Comparison of ENCODE assay signal across 8 cellular contexts in the genomic region with DNA sequence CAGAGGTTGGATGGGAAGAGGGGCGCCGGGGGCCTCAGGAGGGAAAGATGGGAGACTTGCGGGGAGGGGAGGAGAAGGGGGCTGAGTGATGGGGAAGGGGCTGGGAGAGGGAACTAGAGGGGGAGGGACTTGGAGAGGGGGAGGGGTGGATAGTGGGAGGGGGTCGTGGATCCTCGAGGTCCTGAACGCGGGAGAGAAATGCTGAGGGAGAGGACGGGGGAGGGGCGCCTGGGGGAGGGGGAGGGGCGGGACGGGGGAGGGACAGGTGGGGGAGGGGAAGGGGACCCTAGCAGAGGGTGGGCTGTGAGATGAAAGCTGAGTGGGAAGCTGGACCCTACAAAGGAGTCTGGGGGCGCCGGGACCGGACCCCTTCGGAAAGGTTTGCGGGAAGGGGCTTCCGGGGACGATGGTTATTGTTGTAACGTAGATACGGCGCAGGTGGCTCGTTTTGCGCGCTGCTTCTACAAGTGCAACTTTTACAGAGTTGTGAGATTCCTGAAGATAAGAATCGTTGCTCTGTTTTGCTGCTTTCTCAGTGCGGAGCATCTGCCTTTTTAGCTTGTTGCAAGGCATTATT. TPM values are rescaled to one million over a fixed set of nuclear protein-coding genes. Genes with fewer than 3 reads are reported as not detected.
A peak's percentile ranks its signal among the peaks of the same experiment; 100 is the strongest.
DNase-seq lines count a peak whose midpoint lies in the region; ATAC-seq and TF ChIP-seq lines count a peak whose summit lies in the region.

No MANE protein-coding gene starts in this region.

- no peaks in the 10 kb centered on the region for H3K9me3 Mint-ChIP-seq in CD4-positive, alpha-beta memory T cell

- TF ChIP-seq CTCF in MM.1S (IDR thresholded peaks at IDR 0.05; ENCODE audit: low read length) (no peak), adrenal gland (IDR thresholded peaks at IDR 0.05) (no peak), left lung (IDR thresholded peaks at IDR 0.05) (no peak)

- H3K27ac ChIP-seq in CD4-positive, alpha-beta memory T cell (ENCODE audit: low read depth, low read length) = peak overlapping the region; percentile 73
- H3K27ac ChIP-seq in MM.1S (ENCODE audit: low read length) (no peak overlapping the region), adrenal gland (peak overlapping the region in 3 of 5 donors; percentile 35 to 89 (median 85)), left lung (peak overlapping the region; percentile 91 to 95), substantia nigra (ENCODE audit: low read depth, low read length, poor library complexity, severe bottlenecking) (peak overlapping the region; percentile 89)

- H4K20me1 ChIP-seq in MM.1S (ENCODE audit: insufficient read depth, low read length) = no peaks in the 10 kb centered on the region

- peaks cover 24 to 46% (median 33%) of the 10 kb centered on the region in 4 donors for H3K4me1 Mint-ChIP-seq in CD4-positive, alpha-beta memory T cell

- peak overlapping the region; percentile 43; the same call in 1 of the 2 replicates for H3K4me2 ChIP-seq in MM.1S (ENCODE audit: low read depth, low read length)

- POLR2A ChIA-PET in CD4-positive, alpha-beta memory T cell (lab: Charles Lee; ENCODE audit: partially characterized antibody) = interaction anchor here (1.0 to 3.9 kb wide), 4 partner anchors 17 to 542 kb away, joined by 3 to 64 read pairs (median 4); a partner anchor contains a TSS

- H3K27ac Mint-ChIP-seq in CD4-positive, alpha-beta memory T cell = peak overlapping the region; percentile 80 to 98 (median 96)

- peak overlapping the region; percentile 25 to 96 for H3K4me3 ChIP-seq in CD4-positive, alpha-beta memory T cell (ENCODE audit: low read length in 2 of 2)
- H3K4me3 ChIP-seq in MM.1S (ENCODE audit: low read length) (peak overlapping the region; percentile 68), adrenal gland (peak overlapping the region in 3 of 4 donors; percentile 6 to 51 (median 26)), left lung (peak overlapping the region; percentile 51 to 58)

- H3K36me3 Mint-ChIP-seq in CD4-positive, alpha-beta memory T cell = peaks cover 0 to 4% of the 10 kb centered on the region in 2 donors

- H2AFZ ChIP-seq in MM.1S (ENCODE audit: low read length) = peak overlapping the region; percentile 71; the same call in 1 of the 2 replicates

- no peaks in the 10 kb centered on the region for H3K9me3 ChIP-seq in CD4-positive, alpha-beta memory T cell (ENCODE audit: control insufficient read depth in 1 of 2, low read length in 2 of 2)
- H3K9me3 ChIP-seq in MM.1S (replicated peaks; ENCODE audit: insufficient read depth, low read length) = no peaks in the 10 kb centered on the region
- H3K9me3 ChIP-seq in adrenal gland (replicated peaks in 1 of 3) = no peaks in the 10 kb centered on the region
- no peaks in the 10 kb centered on the region for H3K9me3 ChIP-seq in left lung

- no peak for TF ChIP-seq POLR2A in adrenal gland (IDR thresholded peaks at IDR 0.05)

- WGBS in adrenal gland, 4 donors = 1 to 5% (median 1%) methylated on average over 15 to 24 of the region's 26 CpGs

- peak overlapping the region; percentile 82 to 98 (median 94) for H3K4me3 Mint-ChIP-seq in CD4-positive, alpha-beta memory T cell

- H3F3A ChIP-seq in MM.1S (ENCODE audit: insufficient read depth, low read length) = peaks cover 13% of the 10 kb centered on the region

- H3K27me3 ChIP-seq in CD4-positive, alpha-beta memory T cell (ENCODE audit: insufficient read depth, low read length) = no peaks in the 10 kb centered on the region
- no peaks in the 10 kb centered on the region for H3K27me3 ChIP-seq in MM.1S (replicated peaks; ENCODE audit: insufficient read depth, low read length)
- H3K27me3 ChIP-seq in adrenal gland = no peaks in the 10 kb centered on the region
- no peaks in the 10 kb centered on the region for H3K27me3 ChIP-seq in left lung

- peaks cover 27% of the 10 kb centered on the region for H3K79me2 ChIP-seq in MM.1S (ENCODE audit: low read length)

- DNase-seq in CD4-positive, alpha-beta memory T cell = peak; percentile 37 to 67 (median 46)
- DNase-seq in MM.1S = no peak
- peak in 3 of 7 donors; percentile 43 to 48 (median 46) for DNase-seq in adrenal gland
- no peak for DNase-seq in left lung
- peak in 2 of 49 donors; percentile 10 to 13 for DNase-seq in substantia nigra (lab: John Stamatoyannopoulos, UW)
- no peak for DNase-seq in DMS79 (lab: John Stamatoyannopoulos, UW)

- H3K4me1 ChIP-seq in CD4-positive, alpha-beta memory T cell (ENCODE audit: insufficient read depth, low read length) = peaks cover 22% of the 10 kb centered on the region
- H3K4me1 ChIP-seq in MM.1S (ENCODE audit: low read length) (peaks cover 16% of the 10 kb centered on the region), adrenal gland (replicated peaks in 1 of 2) (peaks cover 7 to 14% of the 10 kb centered on the region in 2 donors), left lung (peaks cover 6 to 63% of the 10 kb centered on the region in 2 donors)

- CTCF ChIA-PET in CD4-positive, alpha-beta memory T cell (lab: Charles Lee; ENCODE audit: partially characterized antibody) = interaction anchor here (1.3 kb wide), 2 partner anchors 19 to 75 kb away, joined by 3 read pairs; no protein-coding TSS in a partner anchor

- intact Hi-C loops in CD4-positive, alpha-beta memory T cell (cut with micrococcal nuclease) = loop anchor here (1.0 to 2.0 kb wide), 5 partner anchors 20 to 1099 kb away; a partner anchor contains a TSS
- intact Hi-C loops in adrenal gland (cut with DNase I) (no loop called here), left lung (cut with DNase I) (no loop called here)

- no peaks in the 10 kb centered on the region for H3K36me3 ChIP-seq in CD4-positive, alpha-beta memory T cell (ENCODE audit: insufficient read depth, low read length)
- no peaks in the 10 kb centered on the region for H3K36me3 ChIP-seq in MM.1S (replicated peaks; ENCODE audit: insufficient read depth, low read length)
- no peaks in the 10 kb centered on the region for H3K36me3 ChIP-seq in adrenal gland (replicated peaks in 1 of 2)
- peaks cover 0 to 2% of the 10 kb centered on the region in 2 donors for H3K36me3 ChIP-seq in left lung

- H3K27me3 Mint-ChIP-seq in CD4-positive, alpha-beta memory T cell = no peaks in the 10 kb centered on the region

- no peak for ATAC-seq in left lung
- no peak for ATAC-seq in GM21576 (IDR thresholded peaks at IDR 0.05; ENCODE audit: unreplicated experiment)
- ATAC-seq in GM18519 (IDR thresholded peaks at IDR 0.05; ENCODE audit: low FRiP score, unreplicated experiment) = no peak

- H3K9me2 ChIP-seq in MM.1S (replicated peaks; ENCODE audit: insufficient read depth, low read length) = no peaks in the 10 kb centered on the region

- H3K9ac ChIP-seq in MM.1S (ENCODE audit: low read length) = peak overlapping the region; percentile 65

RNA-seq across cellular contexts. Expression of a gene that starts 0.4 kb away (rescaled TPM):
- 10 to 100 TPM; 33.2 to 42.8 TPM for total RNA-seq in CD4-positive, alpha-beta memory T cell
- polyA plus RNA-seq in CD4-positive, alpha-beta memory T cell = 10 to 100 TPM in 1 of 2 donors, 1 to 10 TPM in 1; 6.2 to 20.8 TPM
- 10 to 100 TPM; 19.5 to 66.3 (median 35.8) TPM for total RNA-seq in adrenal gland
- 10 to 100 TPM in 2 of 3 donors, 1 to 10 TPM in 1; 7.2 to 63.9 (median 39.4) TPM for polyA plus RNA-seq in adrenal gland
- 10 to 100 TPM; 35.4 to 36.8 TPM for total RNA-seq in left lung

RNA-seq across cellular contexts. Expression of a gene that starts 20.4 kb away (rescaled TPM):
- total RNA-seq in CD4-positive, alpha-beta memory T cell = 10 to 100 TPM; 29.6 to 34.1 TPM
- polyA plus RNA-seq in CD4-positive, alpha-beta memory T cell = 1 to 10 TPM in 1 of 2 donors, under 1 TPM in 1; 0.67 to 3.1 TPM
- 10 to 100 TPM in 7 of 8 donors, 1 to 10 TPM in 1; 8.5 to 51.5 (median 27.8) TPM for total RNA-seq in adrenal gland
- 10 to 100 TPM in 2 of 3 donors, 1 to 10 TPM in 1; 4.6 to 44.7 (median 31.0) TPM for polyA plus RNA-seq in adrenal gland
- 10 to 100 TPM; 26.4 to 44.6 TPM for total RNA-seq in left lung

RNA-seq across cellular contexts. Expression of a gene that starts 34.3 kb away (rescaled TPM):
- not detected for total RNA-seq in CD4-positive, alpha-beta memory T cell
- polyA plus RNA-seq in CD4-positive, alpha-beta memory T cell = not detected
- not detected for total RNA-seq in adrenal gland
- not detected for polyA plus RNA-seq in adrenal gland
- not detected for total RNA-seq in left lung

RNA-seq across cellular contexts. Expression of a gene that starts 56.1 kb away (rescaled TPM):
- total RNA-seq in CD4-positive, alpha-beta memory T cell = not detected
- not detected for polyA plus RNA-seq in CD4-positive, alpha-beta memory T cell
- total RNA-seq in adrenal gland (under 1 TPM in 2 of 8 donors, not detected in 6; 0.11 to 0.19 TPM), left lung (not detected)
- under 1 TPM in 2 of 3 donors, not detected in 1; 0.09 to 0.13 TPM for polyA plus RNA-seq in adrenal gland

Comparison
In these comparisons a context has a peak if more than half of its experiments do, and no peak if none do; other contexts are left out.
1. DNase-seq: peak in CD4-positive, alpha-beta memory T cell (5 of 5); none in MM.1S (single experiment), left lung (0 of 2) and DMS79 (single experiment).
2. Peak in every context shown above with its lines, with median percentiles within 50 percentile points of each other: H3K4me3 ChIP-seq.